In the genomic region with DNA sequence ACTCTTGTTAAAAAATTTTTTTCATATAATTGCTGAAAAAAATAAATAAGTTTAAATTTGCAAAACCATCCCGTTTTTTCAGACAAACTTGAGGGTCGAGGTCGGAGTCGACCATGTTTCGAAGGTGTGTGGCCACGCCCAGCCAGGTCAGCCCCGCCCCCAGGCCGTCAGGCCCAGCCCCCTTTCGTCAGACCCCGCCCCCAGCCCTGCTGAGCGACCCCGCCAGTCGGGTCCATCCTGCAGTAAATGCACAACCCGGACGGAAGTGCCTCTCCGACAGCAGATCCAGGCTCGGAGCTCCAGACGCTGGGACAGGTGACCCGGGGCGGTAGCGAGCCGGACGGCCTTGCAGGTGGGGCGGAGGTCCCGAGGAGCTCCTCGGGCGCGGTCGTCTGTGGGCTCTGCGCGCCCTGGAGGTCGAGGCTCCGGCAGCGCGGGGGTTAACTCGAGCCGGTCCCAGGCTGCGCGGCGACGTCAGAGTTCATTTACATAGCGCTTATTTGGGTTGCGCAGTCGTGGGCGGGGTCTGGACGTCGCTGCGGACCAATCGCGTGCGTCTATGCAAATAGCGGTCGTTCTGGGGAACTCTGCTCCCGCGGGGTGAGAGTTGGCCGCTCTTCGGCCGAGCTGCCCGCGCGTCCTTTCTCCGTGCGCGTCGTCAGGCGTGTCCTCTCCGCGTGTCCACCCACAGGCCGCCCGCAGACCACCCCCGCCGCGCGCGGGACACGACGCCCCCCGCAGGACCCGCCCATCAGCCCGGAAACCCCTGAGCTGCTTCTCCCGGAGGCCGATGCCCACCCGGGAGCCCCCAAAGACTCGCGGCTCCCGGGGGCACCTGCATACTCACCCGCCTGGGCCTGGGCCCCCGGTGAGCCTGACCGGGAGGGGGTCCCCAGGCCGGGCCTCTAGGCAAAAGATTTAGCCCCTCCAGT, we compare ENCODE assay signal across 8 cellular contexts. TPM values are rescaled to one million over a fixed set of nuclear protein-coding genes. Genes with fewer than 3 reads are reported as not detected.
A peak's percentile ranks its signal among the peaks of the same experiment; 100 is the strongest.
DNase-seq lines count a peak whose midpoint lies in the region; ATAC-seq and TF ChIP-seq lines count a peak whose summit lies in the region.

A gene with protein sequence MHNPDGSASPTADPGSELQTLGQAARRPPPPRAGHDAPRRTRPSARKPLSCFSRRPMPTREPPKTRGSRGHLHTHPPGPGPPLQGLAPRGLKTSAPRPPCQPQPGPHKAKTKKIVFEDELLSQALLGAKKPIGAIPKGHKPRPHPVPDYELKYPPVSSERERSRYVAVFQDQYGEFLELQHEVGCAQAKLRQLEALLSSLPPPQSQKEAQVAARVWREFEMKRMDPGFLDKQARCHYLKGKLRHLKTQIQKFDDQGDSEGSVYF (plus strand): TSS at position 225 of the 932 bp plus-strand sequence. CDS start 22 bp downstream, at position 247.

- TF ChIP-seq CTCF in left lung (IDR thresholded peaks at IDR 0.05): no peak

- H3K9me3 Mint-ChIP-seq in dendritic cell treated with granulocyte-macrophage colony-stimulating factor and Interleukin-4, amounts not matched to agents 40 ng/mL and 50 ng/mL, for 4 days: no peaks in the 10 kb centered on the region

- ATAC-seq in GM19397 (IDR thresholded peaks at IDR 0.05; ENCODE audit: unreplicated experiment) (peak; percentile 90), HG03565 (IDR thresholded peaks at IDR 0.05; ENCODE audit: unreplicated experiment) (peak; percentile 89), left lung (peak; percentile 97)

- DNase-seq in CD1c-positive myeloid dendritic cell (ENCODE audit: extremely low spot score) (peak; percentile 99), NCI-H774 (lab: John Stamatoyannopoulos, UW) (peak; percentile 95), left lung (peak; percentile 97 to 99)
- peak; percentile 93 to 94 for DNase-seq in activated CD4-positive, alpha-beta T cell treated with anti-CD3 and anti-CD28 coated beads, Interleukin-2, amount 50 U/mL, for 24 hours (ENCODE audit: low read depth in 1 of 2, low spot score in 1 of 2)
- peak; percentile 95 for DNase-seq in stimulated activated CD4-positive, alpha-beta T cell treated with anti-CD3 and anti-CD28 coated beads, Interleukin-2, amount 100 ng/mL, for 4 hours (ENCODE audit: low read depth)

- peaks cover 27% of the 10 kb centered on the region for H3K4me1 Mint-ChIP-seq in dendritic cell treated with granulocyte-macrophage colony-stimulating factor and Interleukin-4, amounts not matched to agents 40 ng/mL and 50 ng/mL, for 4 days (ENCODE audit: low read depth)

- peaks cover 47% of the 10 kb centered on the region for H3K36me3 Mint-ChIP-seq in dendritic cell treated with granulocyte-macrophage colony-stimulating factor and Interleukin-4, amounts not matched to agents 40 ng/mL and 50 ng/mL, for 4 days (ENCODE audit: low read depth)

- peak within 1 kb of the TSS; percentile 81 for H3K4me3 Mint-ChIP-seq in dendritic cell treated with granulocyte-macrophage colony-stimulating factor and Interleukin-4, amounts not matched to agents 40 ng/mL and 50 ng/mL, for 4 days

- H3K27me3 ChIP-seq in left lung: no peaks in the 10 kb centered on the region

- peaks cover 0 to 24% of the 10 kb centered on the region in 2 donors for H3K36me3 ChIP-seq in left lung

- H3K4me1 ChIP-seq in left lung: peaks cover 9 to 27% of the 10 kb centered on the region in 2 donors

- intact Hi-C loops in dendritic cell treated with granulocyte-macrophage colony-stimulating factor and Interleukin-4, amounts not matched to agents 40 ng/mL and 50 ng/mL, for 4 days (cut with micrococcal nuclease): loop anchor here (1.0 to 5.0 kb wide), 2 partner anchors 151 to 329 kb away; a partner anchor contains a TSS
- intact Hi-C loops in left lung (cut with DNase I): no loop called here

- no peaks in the 10 kb centered on the region for H3K9me3 ChIP-seq in left lung

- H3K4me3 ChIP-seq in left lung: peak within 1 kb of the TSS; percentile 57 to 68

- peak within 1 kb of the TSS; percentile 66 to 95 for H3K27ac ChIP-seq in left lung

- peak within 1 kb of the TSS; percentile 90 for H3K27ac Mint-ChIP-seq in dendritic cell treated with granulocyte-macrophage colony-stimulating factor and Interleukin-4, amounts not matched to agents 40 ng/mL and 50 ng/mL, for 4 days

- no peaks in the 10 kb centered on the region for H3K27me3 Mint-ChIP-seq in dendritic cell treated with granulocyte-macrophage colony-stimulating factor and Interleukin-4, amounts not matched to agents 40 ng/mL and 50 ng/mL, for 4 days

RNA-seq across cellular contexts. Expression of the gene that starts here (rescaled TPM):
- total RNA-seq in left lung: 10 to 100 TPM; 35.4 to 38.0 TPM

Comparison
In these comparisons a context has a peak if more than half of its experiments do, and no peak if none do; other contexts are left out.
1. Peak in every context shown above with its lines: DNase-seq, ATAC-seq, H3K4me3 ChIP-seq and H3K27ac ChIP-seq.